Comparison of ENCODE assay signal across 9 cellular contexts in genomic region chr7:139043823-139044812, GRCh38. TPM values are rescaled to one million over a fixed set of nuclear protein-coding genes. Genes with fewer than 3 reads are reported as not detected.
DNase-seq lines count a peak whose midpoint lies in the region; ATAC-seq, FAIRE-seq and TF ChIP-seq lines count a peak whose summit lies in the region.
"Had no signal": no experiment of that assay in that cellular context is flagged by ENCODE, and none has a peak within 500 bp of the region (broad histone marks: within the 10 kb centered on the region; RNA-seq: fewer than 3 reads in every experiment).

No MANE protein-coding gene starts in this region.

- no peaks in the 10 kb centered on the region for H3K27me3 Mint-ChIP-seq in activated T-helper 1 cell treated with anti-CD3 and anti-CD28 coated beads, Interleukin-12 subunit alpha, Interleukin-12 subunit beta, Interleukin-2, Interleukin-4 antibody, amounts not matched to agents 30 ng/mL and 10 ng/mL and 1 ng/mL, durations not matched to agents 14 hours and 24 hours and 36 hours (ENCODE audit: insufficient read depth)

- peak; percentile 58 for FAIRE-seq in GM12891 (lab: Jason Lieb, UNC)

- H3K4me1 Mint-ChIP-seq in activated T-helper 1 cell treated with anti-CD3 and anti-CD28 coated beads, Interleukin-12 subunit alpha, Interleukin-12 subunit beta, Interleukin-2, Interleukin-4 antibody, amounts not matched to agents 30 ng/mL and 10 ng/mL and 1 ng/mL, durations not matched to agents 14 hours and 24 hours and 36 hours (ENCODE audit: low read depth) = peaks cover 72% of the 10 kb centered on the region

- no peaks in the 10 kb centered on the region for H3K9me3 Mint-ChIP-seq in activated T-helper 1 cell treated with anti-CD3 and anti-CD28 coated beads, Interleukin-12 subunit alpha, Interleukin-12 subunit beta, Interleukin-2, Interleukin-4 antibody, amounts not matched to agents 30 ng/mL and 10 ng/mL and 1 ng/mL, durations not matched to agents 14 hours and 24 hours and 36 hours
- H3K9me3 Mint-ChIP-seq: dendritic cell treated with granulocyte-macrophage colony-stimulating factor and Interleukin-4, amounts not matched to agents 40 ng/mL and 50 ng/mL, for 4 days had no signal

- peak overlapping the region; percentile 95 for H3K27ac Mint-ChIP-seq in activated T-helper 1 cell treated with anti-CD3 and anti-CD28 coated beads, Interleukin-12 subunit alpha, Interleukin-12 subunit beta, Interleukin-2, Interleukin-4 antibody, amounts not matched to agents 30 ng/mL and 10 ng/mL and 1 ng/mL, durations not matched to agents 14 hours and 24 hours and 36 hours

- TF ChIP-seq EP300 in sigmoid colon (IDR thresholded peaks at IDR 0.05) = no peak

- no peaks in the 10 kb centered on the region for H3K9me3 ChIP-seq in sigmoid colon

- TF ChIP-seq POLR2A in GM12891 (IDR thresholded peaks at IDR 0.05; ENCODE audit: low read depth, low read length) = no peak
- no peak for TF ChIP-seq POLR2A in sigmoid colon (IDR thresholded peaks at IDR 0.05)

- DNase-seq in GM12891 (ENCODE audit: insufficient read length, low spot score) = no peak
- peak; percentile 90 for DNase-seq in NCI-H69 (lab: John Stamatoyannopoulos, UW)
- DNase-seq in activated T-helper 1 cell treated with anti-CD3 and anti-CD28 coated beads, Interleukin-12 subunit alpha, Interleukin-12 subunit beta, Interleukin-2, Interleukin-4 antibody, amounts not matched to agents 30 ng/mL and 10 ng/mL and 1 ng/mL, durations not matched to agents 14 hours and 24 hours and 36 hours (ENCODE audit: low spot score) = peak; percentile 64
- peak; percentile 25 to 62 for DNase-seq in stimulated activated CD4-positive, alpha-beta T cell treated with anti-CD3 and anti-CD28 coated beads, Interleukin-12 subunit alpha, Interleukin-12 subunit beta, amount 100 ng/mL, for 24 hours (ENCODE audit: low read depth in 2 of 2)
- no peak for DNase-seq in sigmoid colon
- DNase-seq in T1000 (lab: John Stamatoyannopoulos, UW) = no peak
- no peak for DNase-seq in hypothalamus (lab: John Stamatoyannopoulos, UW)

- H3K36me3 Mint-ChIP-seq in activated T-helper 1 cell treated with anti-CD3 and anti-CD28 coated beads, Interleukin-12 subunit alpha, Interleukin-12 subunit beta, Interleukin-2, Interleukin-4 antibody, amounts not matched to agents 30 ng/mL and 10 ng/mL and 1 ng/mL, durations not matched to agents 14 hours and 24 hours and 36 hours (ENCODE audit: low read depth) = peaks cover 52% of the 10 kb centered on the region

- no peak for TF ChIP-seq CTCF in sigmoid colon (IDR thresholded peaks at IDR 0.05)

- H3K4me3 ChIP-seq in sigmoid colon = no peak overlapping the region

- peaks cover 0 to 40% (median 6%) of the 10 kb centered on the region in 4 donors for H3K36me3 ChIP-seq in sigmoid colon

- H3K4me3 Mint-ChIP-seq in activated T-helper 1 cell treated with anti-CD3 and anti-CD28 coated beads, Interleukin-12 subunit alpha, Interleukin-12 subunit beta, Interleukin-2, Interleukin-4 antibody, amounts not matched to agents 30 ng/mL and 10 ng/mL and 1 ng/mL, durations not matched to agents 14 hours and 24 hours and 36 hours = peak overlapping the region; percentile 66
- H3K4me3 Mint-ChIP-seq: dendritic cell treated with granulocyte-macrophage colony-stimulating factor and Interleukin-4, amounts not matched to agents 40 ng/mL and 50 ng/mL, for 4 days had no signal

- intact Hi-C loops in activated T-helper 1 cell treated with anti-CD3 and anti-CD28 coated beads, Interleukin-12 subunit alpha, Interleukin-12 subunit beta, Interleukin-2, Interleukin-4 antibody, amounts not matched to agents 30 ng/mL and 10 ng/mL and 1 ng/mL, durations not matched to agents 14 hours and 24 hours and 36 hours (cut with micrococcal nuclease) = loop anchor here (1.0 to 10.0 kb wide), 6 partner anchors 9 to 579 kb away; partner anchors contain the start of genes LUC7L2, TRIM24 and ZC3HAV1
- intact Hi-C loops in sigmoid colon (cut with DNase I) = no loop called here

- H3K27me3 ChIP-seq in sigmoid colon = no peaks in the 10 kb centered on the region

- no peak overlapping the region for H3K27ac ChIP-seq in sigmoid colon

- 55 to 77% methylated on average over 14 of the region's 14 CpGs for WGBS in sigmoid colon, 2 donors

- no peaks in the 10 kb centered on the region for H3K4me1 ChIP-seq in sigmoid colon

- no peak for ATAC-seq in HG02588 (IDR thresholded peaks at IDR 0.05; ENCODE audit: unreplicated experiment)

TF ChIP-seq in GM12891, 5 proteins besides CTCF, POLR2A, EP300 and RAD21:
- no peak for TF ChIP-seq SPI1 (IDR thresholded peaks at IDR 0.05; ENCODE audit: low read depth, low read length)
- no peak for TF ChIP-seq POLR2AphosphoS5 (IDR thresholded peaks at IDR 0.05; ENCODE audit: low read depth, low read length)
- no peak for TF ChIP-seq POU2F2 (IDR thresholded peaks at IDR 0.05; ENCODE audit: low read depth, low read length)

RNA-seq across cellular contexts. Expression of gene ZC3HAV1L, which starts 8.3 kb away (rescaled TPM):
- polyA plus RNA-seq in GM12891 (2012; ENCODE audit: low read depth, missing spikeins) = 3.1 TPM
- 29.6 and 31.5 TPM in 2 replicates for total RNA-seq in activated T-helper 1 cell treated with anti-CD3 and anti-CD28 coated beads, Interleukin-12 subunit alpha, Interleukin-12 subunit beta, Interleukin-2, Interleukin-4 antibody, amounts not matched to agents 30 ng/mL and 10 ng/mL and 1 ng/mL, durations not matched to agents 14 hours and 24 hours and 36 hours
- total RNA-seq in sigmoid colon = 10 to 100 TPM; 11.8 to 27.7 (median 17.0) TPM
- polyA plus RNA-seq in sigmoid colon = 1 to 10 TPM in 1 of 3 donors, under 1 TPM in 1, not detected in 1; 0.92 to 1.9 TPM

Comparison
In these comparisons a context has a peak if more than half of its experiments do, and no peak if none do; other contexts are left out.
1. DNase-seq: peak in NCI-H69 (single experiment), activated T-helper 1 cell treated with anti-CD3 and anti-CD28 coated beads, Interleukin-12 subunit alpha, Interleukin-12 subunit beta, Interleukin-2, Interleukin-4 antibody, amounts not matched to agents 30 ng/mL and 10 ng/mL and 1 ng/mL, durations not matched to agents 14 hours and 24 hours and 36 hours (single experiment) and stimulated activated CD4-positive, alpha-beta T cell treated with anti-CD3 and anti-CD28 coated beads, Interleukin-12 subunit alpha, Interleukin-12 subunit beta, amount 100 ng/mL, for 24 hours (2 of 2); none in GM12891 (single experiment), sigmoid colon (single experiment), T1000 (single experiment) and hypothalamus (0 of 51).